Comparison of ENCODE assay signal across 14 cellular contexts in genomic region chr13:114140131-114140908, GRCh38. TPM values are rescaled to one million over a fixed set of nuclear protein-coding genes. Genes with fewer than 3 reads are reported as not detected.
A peak's percentile ranks its signal among the peaks of the same experiment; 100 is the strongest.
DNase-seq lines count a peak whose midpoint lies in the region; TF ChIP-seq lines count a peak whose summit lies in the region.
"Had no signal": no experiment of that assay in that cellular context is flagged by ENCODE, and none has a peak within 500 bp of the region (broad histone marks: within the 10 kb centered on the region; RNA-seq: fewer than 3 reads in every experiment).

No MANE protein-coding gene starts in this region.

- no peaks in the 10 kb centered on the region for H3K4me1 ChIP-seq in breast epithelium
- H3K4me1 ChIP-seq in mammary epithelial cell (ENCODE audit: insufficient read depth, low read length): no peaks in the 10 kb centered on the region
- no peaks in the 10 kb centered on the region for H3K4me1 ChIP-seq in Karpas-422 (ENCODE audit: low read length)

- DNase-seq in breast epithelium (ENCODE audit: low spot score in 2 of 2): no peak
- no peak for DNase-seq in MCF 10A (ENCODE audit: unreplicated experiment)
- DNase-seq in RWPE1 (ENCODE audit: low spot score): no peak
- DNase-seq in mammary epithelial cell: no peak
- DNase-seq in stimulated activated naive CD4-positive, alpha-beta T cell treated with Interleukin-2 at 50 U/mL for 16 hours (lab: John Stamatoyannopoulos, UW): peak; percentile 29
- no peak for DNase-seq in NCI-H2227 treated with DMSO at 0.1 percent for 48 hours (lab: John Stamatoyannopoulos, UW)
- DNase-seq in NCI-H510A treated with DMSO at 0.1 percent for 48 hours (lab: John Stamatoyannopoulos, UW): no peak
- DNase-seq in Karpas-422: no peak
- DNase-seq: substantia nigra had no signal

- CTCF ChIA-PET in MCF 10A (lab: Yijun Ruan, JAX) (no interaction called here), RWPE1 (lab: Yijun Ruan, JAX) (no interaction called here), mammary epithelial cell (lab: Charles Lee; ENCODE audit: low non-redundant PET) (no interaction called here)

- no peaks in the 10 kb centered on the region for H3K36me3 Mint-ChIP-seq in MCF 10A (ENCODE audit: insufficient read depth, unreplicated experiment)

- no peaks in the 10 kb centered on the region for H3K9me2 ChIP-seq in Karpas-422 (replicated peaks; ENCODE audit: insufficient read depth, low read length)

- H2AFZ ChIP-seq in mammary epithelial cell (ENCODE audit: low read depth, low read length) (peak overlapping the region; percentile 28), Karpas-422 (ENCODE audit: low read length) (no peak overlapping the region)

- 63% methylated on average over 13 of the region's 25 CpGs for WGBS in mammary epithelial cell (ENCODE audit: low coverage, missing lambda C conversion rate)

- no peaks in the 10 kb centered on the region for H3K27me3 Mint-ChIP-seq in MCF 10A (ENCODE audit: insufficient read depth, unreplicated experiment)

- H3K36me3 ChIP-seq in breast epithelium (no peaks in the 10 kb centered on the region), mammary epithelial cell (ENCODE audit: insufficient read depth, low read length) (no peaks in the 10 kb centered on the region), Karpas-422 (ENCODE audit: insufficient read depth, low read length) (no peaks in the 10 kb centered on the region)

- no peak for TF ChIP-seq CTCF in breast epithelium (IDR thresholded peaks at IDR 0.05)
- TF ChIP-seq CTCF in MCF 10A (IDR thresholded peaks at IDR 0.05; ENCODE audit: unreplicated experiment): no peak
- no peak for TF ChIP-seq CTCF in RWPE1 (conservative IDR thresholded peaks at IDR 0.05; ENCODE audit: low read depth)
- TF ChIP-seq CTCF in mammary epithelial cell (conservative IDR thresholded peaks at IDR 0.05 in 1 of 2, IDR thresholded peaks at IDR 0.05 in 1 of 2; ENCODE audit: extremely low read depth in 1 of 2, insufficient read depth in 1 of 2, low read depth in 1 of 2, low read length in 2 of 2): no peak

- H3K27me3 ChIP-seq in breast epithelium (no peaks in the 10 kb centered on the region), mammary epithelial cell (ENCODE audit: insufficient read depth, low read length) (no peaks in the 10 kb centered on the region), Karpas-422 (ENCODE audit: low read length) (no peaks in the 10 kb centered on the region)

- peak overlapping the region in 2 of 3 donors; percentile 22 to 46 for H3K4me3 ChIP-seq in breast epithelium
- peak overlapping the region in 1 of 3 experiments; percentile 7 for H3K4me3 ChIP-seq in mammary epithelial cell (replicated peaks in 1 of 3; ENCODE audit: insufficient read depth in 1 of 3, low read depth in 2 of 3, low read length in 3 of 3)
- H3K4me3 ChIP-seq in Karpas-422 (ENCODE audit: low read length): no peak overlapping the region
- H3K4me3 ChIP-seq: skin epidermis had no signal

- no peaks in the 10 kb centered on the region for H3K4me1 Mint-ChIP-seq in MCF 10A (ENCODE audit: insufficient read depth, unreplicated experiment)

- H3K9ac ChIP-seq in mammary epithelial cell (ENCODE audit: insufficient read depth, low read length): no peak overlapping the region
- H3K9ac ChIP-seq in Karpas-422 (ENCODE audit: low read length): no peak overlapping the region

- no peak overlapping the region for H3K27ac Mint-ChIP-seq in MCF 10A (ENCODE audit: low read depth, unreplicated experiment)
- H3K27ac Mint-ChIP-seq: T-helper 2 cell treated with Interferon-gamma antibody and Interleukin-4, amounts not matched to agents 5 μg/mL and 100 μg/mL, for 36 hours had no signal

- BruUV-seq in MCF 10A (replicated peaks; lab: Mats Ljungman, UMichigan): no TSS peak
- BruUV-seq in mammary epithelial cell (replicated peaks; lab: Mats Ljungman, UMichigan): no TSS peak

- POLR2A ChIA-PET in MCF 10A (lab: Yijun Ruan, JAX) (no interaction called here), RWPE1 (lab: Yijun Ruan, JAX; ENCODE audit: low non-redundant PET) (no interaction called here)

- intact Hi-C loops in breast epithelium (cut with DNase I; ENCODE audit: low total_unique reads): no loop called here
- intact Hi-C loops in MCF 10A (cut with micrococcal nuclease): no loop called here
- intact Hi-C loops in mammary epithelial cell (cut with micrococcal nuclease): no loop called here

- H3K27ac ChIP-seq in breast epithelium (no peak overlapping the region), RWPE1 (peak overlapping the region; percentile 83), mammary epithelial cell (ENCODE audit: insufficient read depth, low read depth, low read length) (no peak overlapping the region), Karpas-422 (ENCODE audit: low read length) (no peak overlapping the region)

- H3K79me2 ChIP-seq in mammary epithelial cell (ENCODE audit: insufficient read depth, low read length) (no peaks in the 10 kb centered on the region), Karpas-422 (ENCODE audit: low read length) (no peaks in the 10 kb centered on the region)

- no peak for TF ChIP-seq POLR2A in breast epithelium (IDR thresholded peaks at IDR 0.05)

- H3K9me3 ChIP-seq in breast epithelium: no peaks in the 10 kb centered on the region
- H3K9me3 ChIP-seq in mammary epithelial cell (replicated peaks; ENCODE audit: insufficient read depth, low read length): no peaks in the 10 kb centered on the region
- H3K9me3 ChIP-seq in Karpas-422 (ENCODE audit: low read length): no peaks in the 10 kb centered on the region

- no peaks in the 10 kb centered on the region for H3K9me3 Mint-ChIP-seq in MCF 10A (ENCODE audit: unreplicated experiment)

- peak overlapping the region; percentile 70 for H3K4me2 ChIP-seq in mammary epithelial cell (ENCODE audit: insufficient read depth, low read depth, low read length)
- H3K4me2 ChIP-seq in Karpas-422 (ENCODE audit: low read depth, low read length, poor library complexity, severe bottlenecking): no peak overlapping the region

- H3K4me3 Mint-ChIP-seq in MCF 10A (ENCODE audit: unreplicated experiment): no peak overlapping the region
- H3K4me3 Mint-ChIP-seq: T-helper 2 cell treated with Interferon-gamma antibody and Interleukin-4, amounts not matched to agents 5 μg/mL and 100 μg/mL, for 36 hours had no signal

- H4K20me1 ChIP-seq in mammary epithelial cell (ENCODE audit: insufficient read depth, low read length) (no peaks in the 10 kb centered on the region), Karpas-422 (ENCODE audit: insufficient read depth, low read depth, low read length) (no peaks in the 10 kb centered on the region)

- dilution Hi-C loops in mammary epithelial cell (cut with HindIII; ENCODE audit: low sequenced_read_pairs): no loop called here

- in situ Hi-C loops in mammary epithelial cell (cut with MboI; ENCODE audit: low sequenced_read_pairs in 2 of 2): no loop called here

RNA-seq across cellular contexts. Expression of gene RASA3, which starts 7.9 kb away (rescaled TPM):
- total RNA-seq in breast epithelium (10 to 100 TPM; 14.2 to 54.9 (median 31.5) TPM), MCF 10A (2022) (9.1 and 12.1 TPM in 2 replicates), mammary epithelial cell (1 to 10 TPM; 5.2 to 8.4 TPM)
- polyA plus RNA-seq in mammary epithelial cell: 4.0 TPM
- polyA minus RNA-seq in mammary epithelial cell: 2.5 TPM
- 0.56 and 2.4 TPM in 2 replicates for total RNA-seq in Karpas-422 (2014; rRNA removed; shearing (Covaris generic); ENCODE audit: low replicate concordance)

RNA-seq across cellular contexts. Expression of gene CFAP97D2, which starts 38.7 kb away (rescaled TPM):
- total RNA-seq in breast epithelium (not detected), MCF 10A (2022) (not detected in 2 replicates), mammary epithelial cell (not detected)
- polyA plus RNA-seq in mammary epithelial cell: not detected
- not detected for polyA minus RNA-seq in mammary epithelial cell
- total RNA-seq in Karpas-422 (2014; rRNA removed; shearing (Covaris generic); ENCODE audit: low replicate concordance): not detected in 2 replicates
- total RNA-seq: aorta, lower leg skin had no signal
- polyA plus RNA-seq: aorta, BJ had no signal
